In the genomic region with DNA sequence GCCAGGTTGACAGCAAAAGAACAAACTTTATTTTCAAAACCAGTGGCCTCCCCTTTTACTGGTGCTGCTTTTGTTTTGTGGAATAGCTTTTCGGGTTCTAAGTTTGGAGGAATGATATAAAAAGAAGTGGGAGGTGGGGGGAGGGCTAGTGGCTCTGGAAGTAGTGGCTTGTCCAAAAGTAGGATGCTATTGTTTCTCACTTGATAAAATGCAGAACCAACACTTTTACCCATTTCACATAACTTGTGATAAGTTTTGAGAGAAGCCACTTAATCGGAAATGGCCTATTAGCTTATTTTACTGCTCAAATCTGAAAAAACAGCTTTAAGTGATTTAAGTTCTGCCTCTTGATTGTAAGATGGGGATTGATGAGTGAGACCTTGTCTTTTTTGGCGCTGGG, we compare ENCODE assay signal across 9 cellular contexts. TPM values are rescaled to one million over a fixed set of nuclear protein-coding genes. Genes with fewer than 3 reads are reported as not detected.
DNase-seq lines count a peak whose midpoint lies in the region; ATAC-seq, FAIRE-seq and TF ChIP-seq lines count a peak whose summit lies in the region.
"Had no signal": no experiment of that assay in that cellular context is flagged by ENCODE, and none has a peak within 500 bp of the region (broad histone marks: within the 10 kb centered on the region; RNA-seq: fewer than 3 reads in every experiment).

No MANE protein-coding gene starts in this region.

- TF ChIP-seq EP300 in A549 (IDR thresholded peaks at IDR 0.05) = no peak

- TF ChIP-seq CTCF in A549 (IDR thresholded peaks at IDR 0.05) (no peak), HFFc6 (IDR thresholded peaks at IDR 0.05) (no peak), brain (conservative IDR thresholded peaks at IDR 0.05) (no peak)

- POLR2A ChIA-PET in A549 (lab: Yijun Ruan, JAX) = interaction anchor here (1.0 to 2.6 kb wide), 6 partner anchors 54 to 231 kb away, joined by 3 to 16 read pairs (median 7); a partner anchor contains a TSS

- H3K4me3 Mint-ChIP-seq in HFFc6 (peak overlapping the region; percentile 99), brain (peak overlapping the region; percentile 95 to 99 (median 98))

- CTCF ChIA-PET in A549 (lab: Yijun Ruan, JAX) = interaction anchor here (0.7 to 2.0 kb wide), 11 partner anchors 8 to 240 kb away, joined by 3 to 14 read pairs (median 6); no protein-coding TSS in a partner anchor

- H3K27ac Mint-ChIP-seq in HFFc6 = peak overlapping the region; percentile 97
- peak overlapping the region; percentile 86 to 98 (median 94) for H3K27ac Mint-ChIP-seq in brain

- no peak for FAIRE-seq in A549 (lab: Jason Lieb, UNC)
- FAIRE-seq: colon had no signal

- ATAC-seq in A549 (no peak), HG02610 (IDR thresholded peaks at IDR 0.05; ENCODE audit: unreplicated experiment) (no peak), HG02763 (IDR thresholded peaks at IDR 0.05; ENCODE audit: unreplicated experiment) (no peak), sciatic nerve (no peak)

- H3K4me1 ChIP-seq in A549 (peaks cover 11% of the 10 kb centered on the region), mesodermal cell (ENCODE audit: control insufficient read depth, insufficient read depth, low read length, poor library complexity, severe bottlenecking) (no peaks in the 10 kb centered on the region)

- H3K4me1 Mint-ChIP-seq in HFFc6 (ENCODE audit: low read depth) = peaks cover 25% of the 10 kb centered on the region
- peaks cover 44% of the 10 kb centered on the region for H3K4me1 Mint-ChIP-seq in brain

- TF ChIP-seq POLR2A in A549 (IDR thresholded peaks at IDR 0.05; ENCODE audit: low read length) = no peak

- H3K9me3 ChIP-seq in A549 (peaks cover 5% of the 10 kb centered on the region; the same call in 1 of the 3 replicates), mesodermal cell (ENCODE audit: control insufficient read depth, low read length) (peaks cover 7% of the 10 kb centered on the region)

- H3K27me3 Mint-ChIP-seq in HFFc6 (ENCODE audit: insufficient read depth) (no peaks in the 10 kb centered on the region; the same call in 1 of the 2 replicates), brain (peaks cover 7% of the 10 kb centered on the region)

- no peak for TF ChIP-seq RAD21 in A549 (conservative IDR thresholded peaks at IDR 0.05 in 1 of 2, IDR thresholded peaks at IDR 0.05 in 1 of 2)

- no peaks in the 10 kb centered on the region for H3K9me3 Mint-ChIP-seq in HFFc6
- H3K9me3 Mint-ChIP-seq in brain = peaks cover 0 to 6% (median 2%) of the 10 kb centered on the region in 5 experiments

- peak overlapping the region; percentile 83 for H3K4me3 ChIP-seq in A549
- H3K4me3 ChIP-seq in mesodermal cell (ENCODE audit: extremely low read depth, insufficient read depth, low read length, poor library complexity, severe bottlenecking) = peak overlapping the region; percentile 80

- intact Hi-C loops in sciatic nerve (cut with DNase I) = no loop called here

- H3K36me3 Mint-ChIP-seq in HFFc6 (ENCODE audit: low read depth) (peaks cover 4% of the 10 kb centered on the region; the same call in 1 of the 2 replicates), brain (peaks cover 12% of the 10 kb centered on the region)

- H3K36me3 ChIP-seq in mesodermal cell (ENCODE audit: control insufficient read depth, insufficient read depth, low read length) = peaks cover 6% of the 10 kb centered on the region

- WGBS in A549 (ENCODE audit: missing lambda C conversion rate) = 44% methylated on average over 3 of the region's 3 CpGs
- 17% methylated on average over 1 of the region's 3 CpGs; no CpG with 5 or more reads in 1 of the 2 experiments for WGBS in mesodermal cell (ENCODE audit: insufficient coverage in 2 of 2), 2 experiments

- H3K4me2 ChIP-seq in A549 = peak overlapping the region; percentile 77

- peak overlapping the region; percentile 78 to 89 for H3K27ac ChIP-seq in A549
- H3K27ac ChIP-seq in mesodermal cell (ENCODE audit: low read depth, low read length, severe bottlenecking) = no peak overlapping the region

- DNase-seq in A549 (ENCODE audit: low read depth in 1 of 2, low spot score in 1 of 2) = no peak
- DNase-seq in HFFc6 = no peak
- no peak for DNase-seq in DMS153 treated with DMSO at 0.1 percent for 48 hours (lab: John Stamatoyannopoulos, UW; ENCODE audit: unreplicated experiment)
- DNase-seq in sciatic nerve (ENCODE audit: low spot score) = no peak

TF ChIP-seq in A549, 52 proteins besides CTCF, POLR2A, EP300 and RAD21:
- TF ChIP-seq GATA3 (IDR thresholded peaks at IDR 0.05; ENCODE audit: borderline replicate concordance) (no peak), EHMT2 (IDR thresholded peaks at IDR 0.05; ENCODE audit: low read depth) (no peak), SMC3 (IDR thresholded peaks at IDR 0.05) (no peak), HEYL (CRISPR knock-in tag; IDR thresholded peaks at IDR 0.05) (no peak), ZC3H11A (IDR thresholded peaks at IDR 0.05) (no peak)
- TF ChIP-seq, protein P1, sequence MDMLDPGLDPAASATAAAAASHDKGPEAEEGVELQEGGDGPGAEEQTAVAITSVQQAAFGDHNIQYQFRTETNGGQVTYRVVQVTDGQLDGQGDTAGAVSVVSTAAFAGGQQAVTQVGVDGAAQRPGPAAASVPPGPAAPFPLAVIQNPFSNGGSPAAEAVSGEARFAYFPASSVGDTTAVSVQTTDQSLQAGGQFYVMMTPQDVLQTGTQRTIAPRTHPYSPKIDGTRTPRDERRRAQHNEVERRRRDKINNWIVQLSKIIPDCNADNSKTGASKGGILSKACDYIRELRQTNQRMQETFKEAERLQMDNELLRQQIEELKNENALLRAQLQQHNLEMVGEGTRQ (IDR thresholded peaks at IDR 0.05) = no peak
- TF ChIP-seq, protein P2, sequence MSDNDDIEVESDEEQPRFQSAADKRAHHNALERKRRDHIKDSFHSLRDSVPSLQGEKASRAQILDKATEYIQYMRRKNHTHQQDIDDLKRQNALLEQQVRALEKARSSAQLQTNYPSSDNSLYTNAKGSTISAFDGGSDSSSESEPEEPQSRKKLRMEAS (IDR thresholded peaks at IDR 0.05) = no peak
- TF ChIP-seq, protein P3, sequence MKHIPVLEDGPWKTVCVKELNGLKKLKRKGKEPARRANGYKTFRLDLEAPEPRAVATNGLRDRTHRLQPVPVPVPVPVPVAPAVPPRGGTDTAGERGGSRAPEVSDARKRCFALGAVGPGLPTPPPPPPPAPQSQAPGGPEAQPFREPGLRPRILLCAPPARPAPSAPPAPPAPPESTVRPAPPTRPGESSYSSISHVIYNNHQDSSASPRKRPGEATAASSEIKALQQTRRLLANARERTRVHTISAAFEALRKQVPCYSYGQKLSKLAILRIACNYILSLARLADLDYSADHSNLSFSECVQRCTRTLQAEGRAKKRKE (CRISPR knock-in tag; IDR thresholded peaks at IDR 0.05; ENCODE audit: low read depth) = no peak

RNA-seq across cellular contexts. Expression of a gene that starts 1.0 kb away (rescaled TPM):
- polyA plus RNA-seq in A549 (2011; rRNA removed) (24.2 and 32.2 TPM in 2 replicates), A549 (2017; fragmentation: RNase III; extraction: RNeasy Plus Mini Kit Qiagen cat#74134 plus additional on column Dnase treatment) (13.9 to 17.3 TPM (median 16.3 TPM) in 3 replicates), brain (ENCODE audit: insufficient read depth, low read depth, low replicate concordance) (5.6 TPM)
- polyA plus RNA-seq in A549 (2012; cell fraction: cytosol; rRNA removed) = 3.6 and 4.2 TPM in 2 replicates
- polyA plus RNA-seq in A549 (2012; cell fraction: nucleus; rRNA removed) = 1.9 and 3.4 TPM in 2 replicates
- 7.5 and 8.0 TPM in 2 replicates for polyA minus RNA-seq in A549 (2011; rRNA and poly(A)+ RNA removed)
- total RNA-seq in HFFc6 (2021; fragmentation: NEBNext Ultra II Directional; extraction: Animal tissue kit (Norgen Biotek cat#: 25700)) = 10 to 100 TPM in 4 of 6 experiments, 1 to 10 TPM in 2; 8.2 to 12.6 (median 10.9) TPM
- polyA plus RNA-seq in mesodermal cell (2013, experiment 1 of 2) = 39.6 TPM
- 29.8 TPM for polyA plus RNA-seq in mesodermal cell (2013, experiment 2 of 2)
- total RNA-seq in sciatic nerve = 45.1 TPM
